9 cellular contexts compared by ENCODE assay signal in genomic region chr1:150610576-150610975, GRCh38. TPM values are rescaled to one million over a fixed set of nuclear protein-coding genes. Genes with fewer than 3 reads are reported as not detected.
DNase-seq lines count a peak whose midpoint lies in the region; ATAC-seq and TF ChIP-seq lines count a peak whose summit lies in the region.
"Had no signal": no experiment of that assay in that cellular context is flagged by ENCODE, and none has a peak within 500 bp of the region (broad histone marks: within the 10 kb centered on the region; RNA-seq: fewer than 3 reads in every experiment).

No MANE protein-coding gene starts in this region.

- H3K4me1 ChIP-seq in breast epithelium, result peaks cover 0 to 17% of the 10 kb centered on the region in 2 donors
- peaks cover 42% of the 10 kb centered on the region for H3K4me1 ChIP-seq in muscle layer of colon (ENCODE audit: insufficient read depth, low read length)
- peaks cover 57 to 59% (median 58%) of the 10 kb centered on the region in 4 donors for H3K4me1 ChIP-seq in upper lobe of left lung

- H3K9me3 Mint-ChIP-seq in activated T-cell treated with anti-CD3 and anti-CD28 coated beads, Interleukin-2, amount 50 U/mL, for 72 hours, result no peaks in the 10 kb centered on the region
- H3K9me3 Mint-ChIP-seq in activated T-cell treated with anti-CD3 and anti-CD28 coated beads, Interleukin-2, amount 50 U/mL, for 4 hours, result no peaks in the 10 kb centered on the region
- peaks cover 3% of the 10 kb centered on the region for H3K9me3 Mint-ChIP-seq in glutamatergic neuron (ENCODE audit: unreplicated experiment)

- no peaks in the 10 kb centered on the region for H3K27me3 Mint-ChIP-seq in activated T-cell treated with anti-CD3 and anti-CD28 coated beads, Interleukin-2, amount 50 U/mL, for 72 hours (ENCODE audit: low read depth)
- H3K27me3 Mint-ChIP-seq in activated T-cell treated with anti-CD3 and anti-CD28 coated beads, Interleukin-2, amount 50 U/mL, for 4 hours (ENCODE audit: low read depth), result no peaks in the 10 kb centered on the region
- peaks cover 3% of the 10 kb centered on the region for H3K27me3 Mint-ChIP-seq in glutamatergic neuron (ENCODE audit: unreplicated experiment)

- H3K9me3 ChIP-seq in breast epithelium (no peaks in the 10 kb centered on the region), muscle layer of colon (ENCODE audit: low read length) (no peaks in the 10 kb centered on the region), upper lobe of left lung (no peaks in the 10 kb centered on the region)

- H3K27me3 ChIP-seq in breast epithelium, result no peaks in the 10 kb centered on the region
- no peaks in the 10 kb centered on the region for H3K27me3 ChIP-seq in muscle layer of colon (ENCODE audit: control insufficient read depth in 1 of 2, insufficient read depth in 2 of 2, low read length in 2 of 2)
- no peaks in the 10 kb centered on the region for H3K27me3 ChIP-seq in upper lobe of left lung

- DNase-seq in activated T-cell treated with anti-CD3 and anti-CD28 coated beads, Interleukin-2, amount 50 U/mL, for 72 hours, result no peak
- DNase-seq in activated T-cell treated with anti-CD3 and anti-CD28 coated beads, Interleukin-2, amount 50 U/mL, for 4 hours, result no peak
- no peak for DNase-seq in breast epithelium (ENCODE audit: low spot score in 2 of 2)
- DNase-seq in upper lobe of left lung, result no peak
- DNase-seq in glutamatergic neuron, result no peak
- DNase-seq in hypothalamus (lab: John Stamatoyannopoulos, UW), result no peak
- DNase-seq: activated CD4-positive, alpha-beta T cell treated with anti-CD3 and anti-CD28 coated beads, Interleukin-2, amount 50 U/mL, for 48 hours had no signal

- peak overlapping the region in 1 of 2 donors; percentile 79 for H3K4me3 Mint-ChIP-seq in activated T-cell treated with anti-CD3 and anti-CD28 coated beads, Interleukin-2, amount 50 U/mL, for 72 hours
- no peak overlapping the region for H3K4me3 Mint-ChIP-seq in activated T-cell treated with anti-CD3 and anti-CD28 coated beads, Interleukin-2, amount 50 U/mL, for 4 hours
- H3K4me3 Mint-ChIP-seq in glutamatergic neuron (ENCODE audit: unreplicated experiment), result no peak overlapping the region

- ATAC-seq in activated T-cell treated with anti-CD3 and anti-CD28 coated beads, Interleukin-2, amount 50 U/mL, for 72 hours (replicated peaks in 1 of 2), result no peak
- ATAC-seq in activated T-cell treated with anti-CD3 and anti-CD28 coated beads, Interleukin-2, amount 50 U/mL, for 4 hours, result no peak
- no peak for ATAC-seq in upper lobe of left lung (ENCODE audit: low FRiP score in 2 of 2)
- no peak for ATAC-seq in HG02981 (IDR thresholded peaks at IDR 0.05; ENCODE audit: unreplicated experiment)

- H3K9ac ChIP-seq in muscle layer of colon (ENCODE audit: low read length), result no peak overlapping the region

- peaks cover 54% of the 10 kb centered on the region for H3K4me1 Mint-ChIP-seq in activated T-cell treated with anti-CD3 and anti-CD28 coated beads, Interleukin-2, amount 50 U/mL, for 72 hours (ENCODE audit: low read depth)
- H3K4me1 Mint-ChIP-seq in activated T-cell treated with anti-CD3 and anti-CD28 coated beads, Interleukin-2, amount 50 U/mL, for 4 hours (ENCODE audit: low read depth), result peaks cover 49% of the 10 kb centered on the region
- H3K4me1 Mint-ChIP-seq in glutamatergic neuron (ENCODE audit: low read depth, unreplicated experiment), result no peaks in the 10 kb centered on the region

- intact Hi-C loops in breast epithelium (cut with DNase I; ENCODE audit: low total_unique reads), result no loop called here

- no peak for TF ChIP-seq POLR2A in breast epithelium (IDR thresholded peaks at IDR 0.05)
- no peak for TF ChIP-seq POLR2A in upper lobe of left lung (IDR thresholded peaks at IDR 0.05)

- WGBS in upper lobe of left lung, 2 donors, result 96 to 97% methylated on average over 4 of the region's 4 CpGs

- no peak for TF ChIP-seq EP300 in upper lobe of left lung (IDR thresholded peaks at IDR 0.05)

- peak overlapping the region; percentile 91 for H3K27ac Mint-ChIP-seq in activated T-cell treated with anti-CD3 and anti-CD28 coated beads, Interleukin-2, amount 50 U/mL, for 72 hours
- H3K27ac Mint-ChIP-seq in glutamatergic neuron (ENCODE audit: unreplicated experiment), result no peak overlapping the region

- H3K36me3 ChIP-seq in breast epithelium, result no peaks in the 10 kb centered on the region
- H3K36me3 ChIP-seq in muscle layer of colon (ENCODE audit: insufficient read depth, low read length), result peaks cover 5% of the 10 kb centered on the region
- H3K36me3 ChIP-seq in upper lobe of left lung, result no peaks in the 10 kb centered on the region

- peaks cover 9 to 14% of the 10 kb centered on the region in 2 donors for H3K36me3 Mint-ChIP-seq in activated T-cell treated with anti-CD3 and anti-CD28 coated beads, Interleukin-2, amount 50 U/mL, for 72 hours (ENCODE audit: insufficient read depth in 2 of 2)
- H3K36me3 Mint-ChIP-seq in activated T-cell treated with anti-CD3 and anti-CD28 coated beads, Interleukin-2, amount 50 U/mL, for 4 hours (ENCODE audit: insufficient read depth), result peaks cover 7% of the 10 kb centered on the region
- H3K36me3 Mint-ChIP-seq in glutamatergic neuron (ENCODE audit: unreplicated experiment), result peaks cover under 1% of the 10 kb centered on the region

- TF ChIP-seq CTCF in breast epithelium (IDR thresholded peaks at IDR 0.05), result no peak
- TF ChIP-seq CTCF in upper lobe of left lung (IDR thresholded peaks at IDR 0.05), result no peak
- no peak for TF ChIP-seq CTCF in glutamatergic neuron (IDR thresholded peaks at IDR 0.05; ENCODE audit: partially characterized antibody, unreplicated experiment)

- H3K4me3 ChIP-seq in breast epithelium (no peak overlapping the region), muscle layer of colon (ENCODE audit: low read depth in 1 of 2, low read length in 2 of 2) (no peak overlapping the region), upper lobe of left lung (no peak overlapping the region)

- H3K27ac ChIP-seq in breast epithelium (peak overlapping the region; percentile 87 to 93), muscle layer of colon (ENCODE audit: low read depth, low read length) (peak overlapping the region; percentile 64), upper lobe of left lung (peak overlapping the region; percentile 82 to 95 (median 91))

RNA-seq across cellular contexts. Expression of gene ENSA, which starts 18.8 kb away (rescaled TPM):
- 100 to 1,000 TPM; 178 to 203 TPM for total RNA-seq in activated T-cell treated with anti-CD3 and anti-CD28 coated beads, Interleukin-2, amount 50 U/mL, for 72 hours
- 100 to 1,000 TPM; 221 to 224 (median 223) TPM for total RNA-seq in activated T-cell treated with anti-CD3 and anti-CD28 coated beads, Interleukin-2, amount 50 U/mL, for 4 hours
- total RNA-seq in breast epithelium (100 to 1,000 TPM; 187 to 273 (median 194) TPM), upper lobe of left lung (100 to 1,000 TPM; 141 to 271 (median 212) TPM), glutamatergic neuron (ENCODE audit: unreplicated experiment) (122 TPM)

RNA-seq across cellular contexts. Expression of gene MCL1, which starts 31.2 kb away (rescaled TPM):
- 100 to 1,000 TPM; 373 to 495 TPM for total RNA-seq in activated T-cell treated with anti-CD3 and anti-CD28 coated beads, Interleukin-2, amount 50 U/mL, for 72 hours
- 100 to 1,000 TPM; 228 to 237 (median 236) TPM for total RNA-seq in activated T-cell treated with anti-CD3 and anti-CD28 coated beads, Interleukin-2, amount 50 U/mL, for 4 hours
- total RNA-seq in breast epithelium (100 to 1,000 TPM; 257 to 535 (median 333) TPM), upper lobe of left lung (100 to 1,000 TPM; 188 to 580 (median 425) TPM), glutamatergic neuron (ENCODE audit: unreplicated experiment) (154 TPM)
